21 cellular contexts compared by ENCODE assay signal in the genomic region with DNA sequence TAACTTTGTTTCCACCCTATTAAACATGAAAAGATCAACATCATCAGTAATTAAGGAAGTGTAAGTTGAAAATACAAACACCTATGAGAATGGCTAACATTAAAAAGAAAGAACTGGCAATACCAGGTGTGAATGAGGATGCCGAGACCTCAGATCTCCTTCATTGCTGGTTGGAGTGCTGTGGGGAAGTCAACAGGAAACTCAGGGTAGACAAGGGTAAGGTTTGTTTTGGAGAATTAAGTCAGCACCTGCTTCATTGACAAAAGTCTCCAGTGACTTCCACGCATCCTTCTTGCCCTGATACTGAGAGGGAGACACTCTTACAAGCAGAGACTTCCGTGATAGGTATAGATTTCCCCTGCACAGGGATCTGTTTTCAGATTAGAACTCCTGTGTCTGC.
"Had no signal": no experiment of that assay in that cellular context is flagged by ENCODE, and none has a peak within 500 bp of the region (broad histone marks: within the 10 kb centered on the region; RNA-seq: fewer than 3 reads in every experiment).

No MANE protein-coding gene starts in this region.

- H3K9me3 Mint-ChIP-seq: activated T-cell treated with anti-CD3 and anti-CD28 coated beads, Interleukin-2, amount 50 U/mL, for 4 hours; activated T-helper 2 cell treated with anti-CD3 and anti-CD28 coated beads, Interferon-gamma antibody, Interleukin-2, Interleukin-4, amounts not matched to agents 10 μg/mL and 5 μg/mL and 100 μg/mL, durations not matched to agents 14 hours and 24 hours and 36 hours; dendritic cell treated with granulocyte-macrophage colony-stimulating factor and Interleukin-4, amounts not matched to agents 40 ng/mL and 50 ng/mL, for 4 days; natural killer cell; T-helper 2 cell treated with Interferon-gamma antibody and Interleukin-4, amounts not matched to agents 5 μg/mL and 100 μg/mL, for 36 hours had no signal

- H3K27ac ChIP-seq: adrenal gland, ascending aorta, brain microvascular endothelial cell, foreskin keratinocyte, tibial artery had no signal

- H3K4me3 Mint-ChIP-seq: activated naive CD8-positive, alpha-beta T cell; activated T-cell treated with anti-CD3 and anti-CD28 coated beads, Interleukin-2, amount 50 U/mL, for 4 hours; dendritic cell treated with granulocyte-macrophage colony-stimulating factor and Interleukin-4, amounts not matched to agents 40 ng/mL and 50 ng/mL, for 4 days; natural killer cell; T-helper 2 cell treated with Interferon-gamma antibody and Interleukin-4, amounts not matched to agents 5 μg/mL and 100 μg/mL, for 36 hours had no signal

- ATAC-seq: activated T-cell treated with anti-CD3 and anti-CD28 coated beads, Interleukin-2, amount 50 U/mL, for 4 hours; foreskin keratinocyte; left lobe of liver; natural killer cell; stimulated activated naive CD8-positive, alpha-beta T cell treated with anti-CD3 and anti-CD28 coated beads, Interleukin-15, Interleukin-2, amounts not matched to agents 100 U/mL and 50 U/mL, for 24 hours had no signal

- H3K27me3 ChIP-seq: adrenal gland, ascending aorta, brain microvascular endothelial cell, foreskin keratinocyte, tibial artery had no signal

- H3K27ac Mint-ChIP-seq: activated naive CD8-positive, alpha-beta T cell; activated T-helper 2 cell treated with anti-CD3 and anti-CD28 coated beads, Interferon-gamma antibody, Interleukin-2, Interleukin-4, amounts not matched to agents 10 μg/mL and 5 μg/mL and 100 μg/mL, durations not matched to agents 14 hours and 24 hours and 36 hours; dendritic cell treated with granulocyte-macrophage colony-stimulating factor and Interleukin-4, amounts not matched to agents 40 ng/mL and 50 ng/mL, for 4 days; natural killer cell; T-helper 2 cell treated with Interferon-gamma antibody and Interleukin-4, amounts not matched to agents 5 μg/mL and 100 μg/mL, for 36 hours had no signal

- DNase-seq: activated CD4-positive, alpha-beta T cell treated with anti-CD3 and anti-CD28 coated beads, Interleukin-2, amount 50 U/mL, for 4 hours; activated CD8-positive, alpha-beta memory T cell treated with anti-CD3 and anti-CD28 coated beads for 24 hours; activated CD8-positive, alpha-beta memory T cell treated with anti-CD3 and anti-CD28 coated beads, Interleukin-2, amount 50 U/mL, for 48 hours; activated naive CD4-positive, alpha-beta T cell; activated T-cell treated with anti-CD3 and anti-CD28 coated beads, Interleukin-2, amount 50 U/mL, for 4 hours; adrenal gland; brain microvascular endothelial cell; caudate nucleus; effector CD8-positive, alpha-beta T cell; foreskin keratinocyte; natural killer cell; stimulated activated CD4-positive, alpha-beta T cell treated with anti-CD3 and anti-CD28 coated beads, Interleukin-4, amount 100 ng/mL, for 24 hours; stimulated activated naive CD8-positive, alpha-beta T cell treated with anti-CD3 and anti-CD28 coated beads, Interleukin-15, Interleukin-2, amounts not matched to agents 100 U/mL and 50 U/mL, for 24 hours; tibial artery had no signal

- H3K9me3 ChIP-seq: adrenal gland, ascending aorta, tibial artery had no signal

- H3K4me1 ChIP-seq: ascending aorta, foreskin keratinocyte, tibial artery had no signal

- H3K4me3 ChIP-seq: adrenal gland, ascending aorta, lung, tibial artery had no signal

- H3K36me3 Mint-ChIP-seq: natural killer cell had no signal

- H3K27me3 Mint-ChIP-seq: activated naive CD8-positive, alpha-beta T cell; dendritic cell treated with granulocyte-macrophage colony-stimulating factor and Interleukin-4, amounts not matched to agents 40 ng/mL and 50 ng/mL, for 4 days had no signal

- H3K36me3 ChIP-seq: adrenal gland, ascending aorta, brain microvascular endothelial cell, tibial artery had no signal
